8 cellular contexts compared by ENCODE assay signal in the genomic region with DNA sequence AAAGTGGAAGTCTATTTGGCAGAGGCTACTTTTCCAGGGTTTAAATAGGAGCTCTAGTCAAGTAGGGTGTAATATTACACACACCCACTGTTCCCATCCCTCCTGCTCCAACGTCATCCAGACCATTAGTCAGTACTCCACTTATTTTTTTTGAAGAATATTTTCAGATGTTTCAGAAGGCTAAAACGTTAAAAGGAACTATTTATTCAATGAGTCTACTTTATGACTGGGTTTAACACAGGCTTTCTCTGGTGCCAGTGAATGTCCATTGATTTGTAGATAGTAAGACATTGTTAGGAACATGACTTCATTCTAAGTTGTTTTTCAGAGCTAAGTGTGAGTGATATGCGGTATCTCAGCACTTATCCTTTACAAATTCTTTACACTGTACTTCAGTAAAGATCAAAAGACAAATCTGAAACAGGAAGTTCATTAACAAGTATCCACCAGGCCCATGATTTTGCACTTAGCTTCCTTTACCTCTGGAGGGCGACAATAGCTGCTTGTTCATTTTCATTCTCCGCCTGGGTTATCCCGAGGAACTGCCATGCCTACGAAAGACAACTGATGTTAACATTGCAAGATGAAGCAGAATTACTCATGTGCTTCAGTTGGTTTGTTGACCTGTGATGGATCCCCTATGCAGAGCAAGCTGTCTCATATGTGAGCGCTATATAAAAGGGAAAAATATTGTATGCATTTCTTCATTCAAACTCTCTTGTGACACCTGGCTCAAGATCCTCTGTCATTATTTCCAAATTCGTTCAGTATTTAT.
A peak's percentile ranks its signal among the peaks of the same experiment; 100 is the strongest.
DNase-seq lines count a peak whose midpoint lies in the region; ATAC-seq and TF ChIP-seq lines count a peak whose summit lies in the region.

No MANE protein-coding gene starts in this region.

- 16 to 23% (median 18%) methylated on average over 9 of the region's 9 CpGs for WGBS in psoas muscle, 3 donors

- H3K27ac ChIP-seq in cardiac muscle cell (peak overlapping the region; percentile 15), psoas muscle (no peak overlapping the region)

- H3K4me3 ChIP-seq in WI38 (ENCODE audit: low read depth, low read length) (peak overlapping the region; percentile 29; the same call in 1 of the 2 replicates), cardiac muscle cell (no peak overlapping the region), psoas muscle (no peak overlapping the region)

- DNase-seq in DMS53 treated with DMSO at 0.1 percent for 48 hours (lab: John Stamatoyannopoulos, UW; ENCODE audit: unreplicated experiment) (peak; percentile 33), NCI-H2171 treated with DMSO at 0.1 percent for 48 hours (lab: John Stamatoyannopoulos, UW) (peak; percentile 57), cardiac muscle cell (ENCODE audit: low read depth in 1 of 2, low spot score in 1 of 2) (peak; percentile 70 to 81), psoas muscle (no peak), OCI-M2 (lab: John Stamatoyannopoulos, UW; ENCODE audit: unreplicated experiment) (no peak)

- no peaks in the 10 kb centered on the region for H3K27me3 ChIP-seq in cardiac muscle cell
- H3K27me3 ChIP-seq in psoas muscle (ENCODE audit: insufficient read depth in 3 of 3, low read length in 2 of 3): no peaks in the 10 kb centered on the region

- H3K9me3 ChIP-seq in cardiac muscle cell (ENCODE audit: low read depth) (no peaks in the 10 kb centered on the region), psoas muscle (no peaks in the 10 kb centered on the region)

- ATAC-seq in GM19328 (IDR thresholded peaks at IDR 0.05; ENCODE audit: unreplicated experiment) (peak; percentile 97), HG03175 (IDR thresholded peaks at IDR 0.05; ENCODE audit: unreplicated experiment) (peak; percentile 92), psoas muscle (peak; percentile 49 to 79 (median 62))

- no peaks in the 10 kb centered on the region for H3K4me1 ChIP-seq in cardiac muscle cell (ENCODE audit: low read depth)
- H3K4me1 ChIP-seq in psoas muscle: no peaks in the 10 kb centered on the region

- intact Hi-C loops in psoas muscle (cut with DNase I): no loop called here

- peak; percentile 50 for TF ChIP-seq CTCF in WI38 (IDR thresholded peaks at IDR 0.05; ENCODE audit: low read depth, low read length)
- TF ChIP-seq CTCF in cardiac muscle cell (IDR thresholded peaks at IDR 0.05; ENCODE audit: low read depth, low read length): peak; percentile 67
- peak; percentile 55 for TF ChIP-seq CTCF in psoas muscle (IDR thresholded peaks at IDR 0.05)

- H3K36me3 ChIP-seq in cardiac muscle cell (no peaks in the 10 kb centered on the region), psoas muscle (ENCODE audit: insufficient read depth in 1 of 2, low read depth in 1 of 2) (no peaks in the 10 kb centered on the region)

Comparison
In these comparisons a context has a peak if more than half of its experiments do, and no peak if none do; other contexts are left out.
1. DNase-seq: peak in DMS53 treated with DMSO at 0.1 percent for 48 hours (single experiment), NCI-H2171 treated with DMSO at 0.1 percent for 48 hours (single experiment) and cardiac muscle cell (2 of 2); none in psoas muscle (0 of 2) and OCI-M2 (single experiment).
2. Peak in every context shown above with its lines, with median percentiles within 50 percentile points of each other: ATAC-seq and CTCF ChIP-seq.